29 cellular contexts compared by ENCODE assay signal in genomic region chrX:34631826-34632225, GRCh38. TPM values are rescaled to one million over a fixed set of nuclear protein-coding genes. Genes with fewer than 3 reads are reported as not detected.
DNase-seq lines count a peak whose midpoint lies in the region; ATAC-seq and TF ChIP-seq lines count a peak whose summit lies in the region.
"Had no signal": no experiment of that assay in that cellular context is flagged by ENCODE, and none has a peak within 500 bp of the region (broad histone marks: within the 10 kb centered on the region; RNA-seq: fewer than 3 reads in every experiment).

No MANE protein-coding gene starts in this region.

- H3K4ac ChIP-seq in IMR-90 (ENCODE audit: low read depth, low read length): no peak overlapping the region

- no CpG with 5 or more reads among the region's 1 CpG for whole genome bisulfite sequencing in IMR-90 (ENCODE audit: extremely low coverage in 2 of 2, insufficient read length in 1 of 2), 2 experiments

- no peaks in the 10 kb centered on the region for H3K27me3 Mint-ChIP-seq in Calu3 (ENCODE audit: unreplicated experiment)
- H3K27me3 Mint-ChIP-seq: activated naive CD4-positive, alpha-beta T cell treated with anti-CD3 and anti-CD28 coated beads, Interleukin-2, amount 50 U/mL, for 24 hours; activated T-helper 17 cell treated with anti-CD3 and anti-CD28 coated beads, Interleukin-2, amount 50 U/mL, for 72 hours; CD4-positive, alpha-beta memory T cell; naive thymus-derived CD8-positive, alpha-beta T cell; stimulated activated naive B cell treated with anti-CD40 and anti-IgM and Interleukin-4, amounts not matched to agents 10 μg/mL and 1 μg/mL and 100 μg/mL, for 72 hours had no signal

- H3K27me3 ChIP-seq in IMR-90 (ENCODE audit: control insufficient read depth, insufficient read depth, low read length): no peaks in the 10 kb centered on the region
- H3K27me3 ChIP-seq: ascending aorta, esophagus squamous epithelium, uterus had no signal

- TF ChIP-seq RAD21 in IMR-90 (IDR thresholded peaks at IDR 0.05; ENCODE audit: low read length): no peak

- TF ChIP-seq POLR2A in IMR-90 (IDR thresholded peaks at IDR 0.05; ENCODE audit: low read depth, low read length): no peak

- no peak overlapping the region for H2BK120ac ChIP-seq in IMR-90 (ENCODE audit: low read depth, low read length)

- H3K4me1 Mint-ChIP-seq in Calu3 (ENCODE audit: low read depth, unreplicated experiment): peaks cover 24% of the 10 kb centered on the region
- H3K4me1 Mint-ChIP-seq: activated naive CD4-positive, alpha-beta T cell treated with anti-CD3 and anti-CD28 coated beads, Interleukin-2, amount 50 U/mL, for 24 hours; activated T-helper 17 cell treated with anti-CD3 and anti-CD28 coated beads, Interleukin-2, amount 50 U/mL, for 72 hours; CD4-positive, alpha-beta memory T cell; naive thymus-derived CD8-positive, alpha-beta T cell; stimulated activated naive B cell treated with anti-CD40 and anti-IgM and Interleukin-4, amounts not matched to agents 10 μg/mL and 1 μg/mL and 100 μg/mL, for 72 hours had no signal

- H3K27ac ChIP-seq in IMR-90 (ENCODE audit: insufficient read depth, low read length): no peak overlapping the region
- H3K27ac ChIP-seq: ascending aorta, esophagus squamous epithelium, KMS-11, thoracic aorta, uterus had no signal

- no peak overlapping the region for H4K8ac ChIP-seq in IMR-90 (ENCODE audit: low read depth in 2 of 2, low read length in 2 of 2)

- no peak overlapping the region for H3K23ac ChIP-seq in IMR-90 (ENCODE audit: low read depth, low read length)

- H3K9me1 ChIP-seq in IMR-90 (ENCODE audit: insufficient read depth, low read length): 0 out of 2 replicates have a peak, but pooled peaks cover 2% of the 10 kb centered on the region

- H4K20me1 ChIP-seq in IMR-90 (ENCODE audit: insufficient read depth, low read length): no peaks in the 10 kb centered on the region

- H3K9ac ChIP-seq in IMR-90 (ENCODE audit: low read depth, low read length): no peak overlapping the region
- H3K9ac ChIP-seq: KMS-11 had no signal

- H3K4me3 ChIP-seq in IMR-90 (ENCODE audit: insufficient read depth, low read depth, low read length): no peak overlapping the region
- no peak overlapping the region for H3K4me3 ChIP-seq in astrocyte of the spinal cord (ENCODE audit: low read depth, low read length)
- H3K4me3 ChIP-seq: ascending aorta, esophagus squamous epithelium, thoracic aorta, uterus had no signal

- H3K27ac Mint-ChIP-seq in Calu3 (ENCODE audit: unreplicated experiment): no peak overlapping the region
- H3K27ac Mint-ChIP-seq: activated naive CD4-positive, alpha-beta T cell treated with anti-CD3 and anti-CD28 coated beads, Interleukin-2, amount 50 U/mL, for 24 hours; activated T-helper 17 cell treated with anti-CD3 and anti-CD28 coated beads, Interleukin-2, amount 50 U/mL, for 72 hours; CD4-positive, alpha-beta memory T cell; naive thymus-derived CD8-positive, alpha-beta T cell; stimulated activated naive B cell treated with anti-CD40 and anti-IgM and Interleukin-4, amounts not matched to agents 10 μg/mL and 1 μg/mL and 100 μg/mL, for 72 hours had no signal

- intact Hi-C loops in IMR-90 (cut with micrococcal nuclease): no loop called here
- intact Hi-C loops in sciatic nerve (cut with DNase I): no loop called here
- intact Hi-C loops in Calu3 (cut with micrococcal nuclease; ENCODE audit: unreplicated experiment): loop anchor here (10.0 kb wide), 2 partner anchors 267 to 283 kb away; no protein-coding TSS in a partner anchor

- no peak overlapping the region for H4K5ac ChIP-seq in IMR-90 (ENCODE audit: low read depth, low read length)

- no peak overlapping the region for H2AK5ac ChIP-seq in IMR-90 (ENCODE audit: low read depth, low read length)

- no peak overlapping the region for H2BK20ac ChIP-seq in IMR-90 (ENCODE audit: low read depth, low read length)

- peaks cover 4% of the 10 kb centered on the region; the same call in 1 of the 2 replicates for H3K4me1 ChIP-seq in IMR-90 (ENCODE audit: control insufficient read depth, insufficient read depth, low read length)
- H3K4me1 ChIP-seq: ascending aorta, esophagus squamous epithelium, uterus had no signal

- no peak overlapping the region for H4K91ac ChIP-seq in IMR-90 (ENCODE audit: insufficient read depth, low read depth, low read length)

- no TSS peak for BruUV-seq in IMR-90 (replicated peaks; lab: Mats Ljungman, UMichigan)
- no TSS peak for BruUV-seq in Calu3 (replicated peaks; lab: Mats Ljungman, UMichigan)

- no peak overlapping the region for H3K4me2 ChIP-seq in IMR-90 (ENCODE audit: low read depth, low read length)
- H3K4me2 ChIP-seq: KMS-11 had no signal

- dilution Hi-C loops in IMR-90 (cut with HindIII; ENCODE audit: low sequenced_read_pairs, unreplicated experiment): no loop called here

- DNase-seq in IMR-90 (peak; percentile 30), astrocyte of the spinal cord (ENCODE audit: low read depth, low spot score) (peak; percentile 68), fibroblast of peridontal ligament (ENCODE audit: extremely low read depth) (peak; percentile 84), sciatic nerve (ENCODE audit: low spot score) (no peak), HuH-7 (ENCODE audit: low spot score) (no peak), Calu3 (no peak)
- no peak for DNase-seq in stimulated activated naive CD4-positive, alpha-beta T cell (lab: John Stamatoyannopoulos, UW)
- DNase-seq: activated CD4-positive, alpha-beta T cell treated with anti-CD3 and anti-CD28 coated beads, Interleukin-2, amount 50 U/mL, for 4 hours; CD4-positive, alpha-beta memory T cell; DMS 273 treated with DMSO at 0.1 percent for 48 hours; esophagus squamous epithelium; GOT3; MV-4-11; naive thymus-derived CD8-positive, alpha-beta T cell; NCI-H146; NCI-H446 treated with DMSO at 0.1 percent for 48 hours; OCI-M1; retina; Right ventricle myocardium superior; stimulated activated CD4-positive, alpha-beta T cell treated with anti-CD3 and anti-CD28 coated beads, Interleukin-4, amount 100 ng/mL, for 1 hour; stimulated activated naive B cell treated with anti-CD40 and anti-IgM and Interleukin-4, amounts not matched to agents 10 μg/mL and 1 μg/mL and 100 μg/mL, for 72 hours; T1000; uterus had no signal

- no peak overlapping the region for H2BK5ac ChIP-seq in IMR-90 (ENCODE audit: low read depth, low read length, poor library complexity, severe bottlenecking)

- CTCF ChIA-PET in IMR-90 (lab: Yijun Ruan, JAX): no interaction called here
- CTCF ChIA-PET in Calu3 (lab: Charles Lee): no interaction called here

- ATAC-seq in IMR-90 (ENCODE audit: low read depth) (no peak), sciatic nerve (peak; percentile 38)
- ATAC-seq: activated T-helper 17 cell treated with anti-CD3 and anti-CD28 coated beads, Interleukin-2, amount 50 U/mL, for 72 hours; left lobe of liver; naive thymus-derived CD8-positive, alpha-beta T cell; stimulated activated naive B cell treated with anti-CD40 and anti-IgM and Interleukin-4, amounts not matched to agents 10 μg/mL and 1 μg/mL and 100 μg/mL, for 72 hours had no signal

- TF ChIP-seq CTCF in IMR-90 (conservative IDR thresholded peaks at IDR 0.05; ENCODE audit: low read depth, low read length) (no peak), astrocyte of the spinal cord (IDR thresholded peaks at IDR 0.05; ENCODE audit: low read depth, low read length) (no peak), Calu3 (IDR thresholded peaks at IDR 0.05; ENCODE audit: unreplicated experiment) (no peak)

- in situ Hi-C loops in IMR-90 (cut with MboI; ENCODE audit: low sequenced_read_pairs) (no loop called here), astrocyte of the spinal cord (cut with HindIII; ENCODE audit: low sequenced_read_pairs) (no loop called here)

- POLR2A ChIA-PET in IMR-90 (lab: Charles Lee; ENCODE audit: unreplicated experiment): no interaction called here

- peaks cover 5% of the 10 kb centered on the region for H3K36me3 ChIP-seq in IMR-90 (ENCODE audit: control insufficient read depth, insufficient read depth, low read length)
- H3K36me3 ChIP-seq: ascending aorta, esophagus squamous epithelium, thoracic aorta, uterus had no signal

- H3K14ac ChIP-seq in IMR-90 (replicated peaks; ENCODE audit: low read depth, low read length): no peak overlapping the region

- H3K56ac ChIP-seq in IMR-90 (ENCODE audit: extremely low read depth, insufficient read depth, low read length): no peak overlapping the region

- H3K4me3 Mint-ChIP-seq in Calu3 (ENCODE audit: low read depth, unreplicated experiment): no peak overlapping the region
- H3K4me3 Mint-ChIP-seq: activated naive CD4-positive, alpha-beta T cell treated with anti-CD3 and anti-CD28 coated beads, Interleukin-2, amount 50 U/mL, for 24 hours; activated T-helper 17 cell treated with anti-CD3 and anti-CD28 coated beads, Interleukin-2, amount 50 U/mL, for 72 hours; CD4-positive, alpha-beta memory T cell; naive thymus-derived CD8-positive, alpha-beta T cell; stimulated activated naive B cell treated with anti-CD40 and anti-IgM and Interleukin-4, amounts not matched to agents 10 μg/mL and 1 μg/mL and 100 μg/mL, for 72 hours had no signal

- no peak overlapping the region for H3K18ac ChIP-seq in IMR-90 (ENCODE audit: low read depth, low read length)

- peaks cover 3 to 4% of the 10 kb centered on the region in 2 experiments; a peak in 2 of 4 replicates for H3K79me1 ChIP-seq in IMR-90 (ENCODE audit: low read depth in 1 of 2, low read length in 2 of 2)

- no peak overlapping the region for H2AFZ ChIP-seq in IMR-90 (replicated peaks; ENCODE audit: low read length, poor library complexity)

- H2BK15ac ChIP-seq in IMR-90 (ENCODE audit: low read depth, low read length): no peak overlapping the region

- H3K9me3 Mint-ChIP-seq in Calu3 (ENCODE audit: low read depth, unreplicated experiment): no peaks in the 10 kb centered on the region
- H3K9me3 Mint-ChIP-seq: activated naive CD4-positive, alpha-beta T cell treated with anti-CD3 and anti-CD28 coated beads, Interleukin-2, amount 50 U/mL, for 24 hours; CD4-positive, alpha-beta memory T cell; naive thymus-derived CD8-positive, alpha-beta T cell; stimulated activated naive B cell treated with anti-CD40 and anti-IgM and Interleukin-4, amounts not matched to agents 10 μg/mL and 1 μg/mL and 100 μg/mL, for 72 hours had no signal

- H3K36me3 Mint-ChIP-seq in Calu3 (ENCODE audit: insufficient read depth, unreplicated experiment): peaks cover 22% of the 10 kb centered on the region
- H3K36me3 Mint-ChIP-seq: activated naive CD4-positive, alpha-beta T cell treated with anti-CD3 and anti-CD28 coated beads, Interleukin-2, amount 50 U/mL, for 24 hours; CD4-positive, alpha-beta memory T cell; naive thymus-derived CD8-positive, alpha-beta T cell; stimulated activated naive B cell treated with anti-CD40 and anti-IgM and Interleukin-4, amounts not matched to agents 10 μg/mL and 1 μg/mL and 100 μg/mL, for 72 hours had no signal

- no peak overlapping the region for H2AK9ac ChIP-seq in IMR-90 (replicated peaks; ENCODE audit: low read depth, low read length, poor library complexity)

- no peaks in the 10 kb centered on the region for H3K9me3 ChIP-seq in IMR-90 (ENCODE audit: control insufficient read depth, insufficient read depth, low read length)
- H3K9me3 ChIP-seq: ascending aorta, esophagus squamous epithelium, thoracic aorta, uterus had no signal

TF ChIP-seq in IMR-90, 13 proteins besides CTCF, POLR2A, EP300 and RAD21 (continues in another document):
- no peak for TF ChIP-seq RFX5 (IDR thresholded peaks at IDR 0.05; ENCODE audit: low read depth, low read length)

RNA-seq across cellular contexts. Expression of gene TMEM47, which starts 25.3 kb away (rescaled TPM):
- total RNA-seq in IMR-90 (2012; rRNA removed) (105 and 134 TPM in 2 replicates), sciatic nerve (20.7 TPM), Calu3 (2022) (80.9 and 99.6 TPM in 2 replicates)
- polyA plus RNA-seq in IMR-90 (2012; rRNA removed): 41.0 and 51.5 TPM in 2 replicates
- 23.8 and 24.8 TPM in 2 replicates for polyA plus RNA-seq in IMR-90 (2012; cell fraction: cytosol; rRNA removed)
- polyA plus RNA-seq in IMR-90 (2012; cell fraction: nucleus; rRNA removed; ENCODE audit: low replicate concordance): 9.3 and 20.3 TPM in 2 replicates
- total RNA-seq: activated T-helper 17 cell treated with anti-CD3 and anti-CD28 coated beads, Interleukin-2, amount 50 U/mL, for 72 hours; CD4-positive, alpha-beta memory T cell; naive thymus-derived CD8-positive, alpha-beta T cell had no signal
- polyA plus RNA-seq: CD4-positive, alpha-beta memory T cell; naive thymus-derived CD8-positive, alpha-beta T cell had no signal

Comparison
In these comparisons a context has a peak if more than half of its experiments do, and no peak if none do; other contexts are left out.
1. DNase-seq: peak in IMR-90 (single experiment), astrocyte of the spinal cord (single experiment) and fibroblast of peridontal ligament (single experiment); none in sciatic nerve (single experiment), stimulated activated naive CD4-positive, alpha-beta T cell (0 of 6), HuH-7 (single experiment) and Calu3 (single experiment).